Comparison of ENCODE assay signal across 22 cellular contexts in genomic region chr7:50629238-50629901, GRCh38.
DNase-seq lines count a peak whose midpoint lies in the region; ATAC-seq and TF ChIP-seq lines count a peak whose summit lies in the region.
"Had no signal": no experiment of that assay in that cellular context is flagged by ENCODE, and none has a peak within 500 bp of the region (broad histone marks: within the 10 kb centered on the region; RNA-seq: fewer than 3 reads in every experiment).

No MANE protein-coding gene starts in this region.

- H4K91ac ChIP-seq in H9 (ENCODE audit: insufficient read length, low read depth, low read length) (no peak overlapping the region), trophoblast cell (ENCODE audit: low read depth, low read length) (peak overlapping the region; percentile 22)

- ATAC-seq in left ventricle myocardium superior, result peak; percentile 45
- no peak for ATAC-seq in GM18498 (IDR thresholded peaks at IDR 0.05; ENCODE audit: unreplicated experiment)
- ATAC-seq: effector memory CD8-positive, alpha-beta T cell had no signal

- no peak overlapping the region for H4K8ac ChIP-seq in H9 (replicated peaks; ENCODE audit: insufficient read length, low read depth, low read length)
- peak overlapping the region; percentile 15 for H4K8ac ChIP-seq in trophoblast cell (ENCODE audit: low read depth, low read length)

- H3K9me3 ChIP-seq in BLaER1, result peaks cover 8% of the 10 kb centered on the region
- no peaks in the 10 kb centered on the region for H3K9me3 ChIP-seq in H9 (ENCODE audit: control insufficient read depth, low read depth, low read length)
- H3K9me3 ChIP-seq in trophoblast cell (ENCODE audit: insufficient read depth, low read depth, low read length), result no peaks in the 10 kb centered on the region
- H3K9me3 ChIP-seq: colonic mucosa, esophagus squamous epithelium had no signal

- H4K12ac ChIP-seq in trophoblast cell (ENCODE audit: low read depth, low read length), result peak overlapping the region; percentile 51

- H3K36me3 ChIP-seq in BLaER1 (peaks cover 64% of the 10 kb centered on the region), trophoblast cell (ENCODE audit: control insufficient read depth in 1 of 2, insufficient read depth in 2 of 2, low read length in 2 of 2) (peaks cover 5 to 10% of the 10 kb centered on the region in 2 experiments)
- H3K36me3 ChIP-seq: colonic mucosa, WERI-Rb-1 had no signal

- TF ChIP-seq CTCF in H9 (conservative IDR thresholded peaks at IDR 0.05), result no peak
- TF ChIP-seq CTCF in GM20000 (IDR thresholded peaks at IDR 0.05; ENCODE audit: extremely low read depth, missing control alignments), result no peak

- H2BK12ac ChIP-seq in H9 (ENCODE audit: insufficient read length, low read depth, low read length) (no peak overlapping the region), trophoblast cell (ENCODE audit: low read length) (peak overlapping the region; percentile 23)

- H3K27me3 Mint-ChIP-seq in H9 (ENCODE audit: low read depth), result no peaks in the 10 kb centered on the region
- H3K27me3 Mint-ChIP-seq: progenitor cell of endocrine pancreas had no signal

- H3K4me2 ChIP-seq in BLaER1 (peak overlapping the region; percentile 40), H9 (ENCODE audit: insufficient read depth, insufficient read length, low read length) (no peak overlapping the region), trophoblast cell (ENCODE audit: low read length) (no peak overlapping the region)

- H3K4me3 ChIP-seq in BLaER1, result no peak overlapping the region
- no peak overlapping the region for H3K4me3 ChIP-seq in trophoblast cell (ENCODE audit: low read depth, low read length)
- H3K4me3 ChIP-seq: colonic mucosa, esophagus squamous epithelium, skin epidermis had no signal

- H3K36me3 Mint-ChIP-seq in H9 (ENCODE audit: insufficient read depth in 1 of 3, low read depth in 3 of 3), result peaks cover 14 to 26% (median 15%) of the 10 kb centered on the region in 3 experiments
- H3K36me3 Mint-ChIP-seq: CD4-positive, CD25-positive, alpha-beta regulatory T cell had no signal

- intact Hi-C loops in left ventricle myocardium superior (cut with micrococcal nuclease), result no loop called here

- no peak overlapping the region for H3K14ac ChIP-seq in H9 (ENCODE audit: insufficient read depth, low read length)
- no peak overlapping the region for H3K14ac ChIP-seq in trophoblast cell (ENCODE audit: low read length)

- H3K18ac ChIP-seq in H9 (ENCODE audit: insufficient read length, low read depth, low read length), result no peak overlapping the region
- peak overlapping the region; percentile 61 for H3K18ac ChIP-seq in trophoblast cell (ENCODE audit: low read length)

- no peaks in the 10 kb centered on the region for H3K23me2 ChIP-seq in H9 (ENCODE audit: insufficient read length, low read depth, low read length, poor library complexity, severe bottlenecking)

- H3K27me3 ChIP-seq in BLaER1, result no peaks in the 10 kb centered on the region
- no peaks in the 10 kb centered on the region for H3K27me3 ChIP-seq in H9 (ENCODE audit: insufficient read depth, low read length)
- H3K27me3 ChIP-seq in trophoblast cell (ENCODE audit: insufficient read depth, low read length), result no peaks in the 10 kb centered on the region
- H3K27me3 ChIP-seq: brain microvascular endothelial cell, colonic mucosa, esophagus squamous epithelium had no signal

- no peak overlapping the region for H3T11ph ChIP-seq in H9 (ENCODE audit: low read length)

- H2BK120ac ChIP-seq in H9 (ENCODE audit: low read depth, low read length, poor library complexity, severe bottlenecking) (no peak overlapping the region), trophoblast cell (ENCODE audit: insufficient read depth, low read length, poor library complexity) (no peak overlapping the region)

- peaks cover 43 to 47% of the 10 kb centered on the region in 2 experiments for H3K4me1 Mint-ChIP-seq in H9
- H3K4me1 Mint-ChIP-seq: CD4-positive, CD25-positive, alpha-beta regulatory T cell had no signal

- H4K5ac ChIP-seq in H9 (ENCODE audit: insufficient read length, low read depth, low read length), result no peak overlapping the region

- H2BK5ac ChIP-seq in H9 (ENCODE audit: insufficient read length, low read length) (no peak overlapping the region), trophoblast cell (ENCODE audit: low read depth, low read length, poor library complexity) (no peak overlapping the region)

- WGBS in H9 (ENCODE audit: extremely low coverage, insufficient read length, low lambda C conversion rate), result no CpG with 5 or more reads among the region's 10 CpGs
- WGBS in trophoblast cell (ENCODE audit: extremely low coverage, insufficient coverage, insufficient read length), result no CpG with 5 or more reads among the region's 10 CpGs

- H3K4me1 ChIP-seq in BLaER1 (peaks cover 17% of the 10 kb centered on the region), H9 (ENCODE audit: insufficient read depth, low read length) (peaks cover 2% of the 10 kb centered on the region; the same call in 1 of the 2 replicates), trophoblast cell (ENCODE audit: control insufficient read depth in 1 of 2, insufficient read depth in 2 of 2, low read length in 2 of 2) (peaks cover 15 to 24% of the 10 kb centered on the region in 2 experiments)
- H3K4me1 ChIP-seq: colonic mucosa had no signal

- H3K4me3 Mint-ChIP-seq in H9, result no peak overlapping the region; a peak in 2 of 5 replicates
- H3K4me3 Mint-ChIP-seq: CD4-positive, CD25-positive, alpha-beta regulatory T cell; effector memory CD8-positive, alpha-beta T cell had no signal

- H2AK5ac ChIP-seq in H9 (ENCODE audit: insufficient read length, low read length), result no peak overlapping the region
- no peak overlapping the region for H2AK5ac ChIP-seq in trophoblast cell (ENCODE audit: low read length)

- H4K20me1 ChIP-seq in BLaER1 (peaks cover 62% of the 10 kb centered on the region), H9 (ENCODE audit: control insufficient read depth, insufficient read depth, insufficient read length) (no peaks in the 10 kb centered on the region)

- peaks cover 5 to 8% of the 10 kb centered on the region in 2 experiments; a peak in 3 of 5 replicates for H3K9me3 Mint-ChIP-seq in H9
- H3K9me3 Mint-ChIP-seq: CD4-positive, CD25-positive, alpha-beta regulatory T cell; effector memory CD8-positive, alpha-beta T cell had no signal

- H3K9ac ChIP-seq in BLaER1, result peak overlapping the region; percentile 15; the same call in 1 of the 2 replicates
- no peak overlapping the region for H3K9ac ChIP-seq in H9 (ENCODE audit: extremely low read depth, insufficient read length, low read length)
- H3K9ac ChIP-seq in trophoblast cell (ENCODE audit: low read length), result no peak overlapping the region

- no peak overlapping the region for H3K56ac ChIP-seq in H9 (ENCODE audit: insufficient read length, low read depth, low read length)

- no peak overlapping the region for H2BK20ac ChIP-seq in H9 (ENCODE audit: low read depth, low read length, poor library complexity, severe bottlenecking)

- H3K79me2 ChIP-seq in H9 (ENCODE audit: insufficient read depth, low read length) (peaks cover 2% of the 10 kb centered on the region; the same call in 1 of the 2 replicates), trophoblast cell (ENCODE audit: control insufficient read depth, insufficient read depth, low read length, poor library complexity) (peaks cover 8% of the 10 kb centered on the region)

- peak overlapping the region; percentile 25 to 69 (median 68); a peak in 5 of 7 replicates for H3K27ac Mint-ChIP-seq in H9
- H3K27ac Mint-ChIP-seq: CD4-positive, CD25-positive, alpha-beta regulatory T cell; effector memory CD8-positive, alpha-beta T cell; progenitor cell of endocrine pancreas had no signal

- no peak overlapping the region for H3K23ac ChIP-seq in H9 (ENCODE audit: insufficient read length, low read depth, low read length)
- H3K23ac ChIP-seq in trophoblast cell (ENCODE audit: low read length), result no peak overlapping the region

- H3K27ac ChIP-seq in BLaER1 (peak overlapping the region; percentile 30), H9 (ENCODE audit: insufficient read length, low read depth, low read length) (no peak overlapping the region), trophoblast cell (ENCODE audit: low read depth, low read length) (no peak overlapping the region)
- H3K27ac ChIP-seq: brain microvascular endothelial cell, colonic mucosa, esophagus squamous epithelium, HL-60, skin epidermis, WERI-Rb-1 had no signal

- no peaks in the 10 kb centered on the region for H3K79me1 ChIP-seq in H9 (ENCODE audit: insufficient read depth, low read depth, low read length, poor library complexity, severe bottlenecking)
- peaks cover 5% of the 10 kb centered on the region for H3K79me1 ChIP-seq in trophoblast cell (ENCODE audit: low read length)

- no peak overlapping the region for H2BK15ac ChIP-seq in H9 (ENCODE audit: low read depth, low read length)

- H3K4ac ChIP-seq in H9 (ENCODE audit: low read depth, low read length) (no peak overlapping the region), trophoblast cell (ENCODE audit: low read depth, low read length) (no peak overlapping the region)

- DNase-seq in H9 (no peak), left ventricle myocardium superior (no peak), trophoblast cell (no peak), NOMO-1 (lab: John Stamatoyannopoulos, UW; ENCODE audit: unreplicated experiment in 2 of 2) (no peak), GM20000 (ENCODE audit: low spot score) (no peak)
- DNase-seq: activated CD4-positive, alpha-beta T cell treated with anti-CD3 and anti-CD28 coated beads, Interleukin-2, amount 50 U/mL, for 1 hour; activated effector memory CD4-positive, alpha-beta T cell treated with Interleukin-2 at 50 U/mL for 16 hours; brain microvascular endothelial cell; CD4-positive, CD25-positive, alpha-beta regulatory T cell; colonic mucosa; effector memory CD8-positive, alpha-beta T cell; esophagus squamous epithelium; NCI-H187 treated with DMSO at 0.1 percent for 48 hours; RPMI8226; stimulated activated CD4-positive, alpha-beta T cell treated with anti-CD3 and anti-CD28 coated beads, Interleukin-1b, Interleukin-23, amount 100 ng/mL, for 48 hours; T-helper 9 cell had no signal

- H2AFZ ChIP-seq in H9 (ENCODE audit: low read length) (no peak overlapping the region), trophoblast cell (ENCODE audit: insufficient read depth, low read length, poor library complexity) (no peak overlapping the region)
